In the genomic region with DNA sequence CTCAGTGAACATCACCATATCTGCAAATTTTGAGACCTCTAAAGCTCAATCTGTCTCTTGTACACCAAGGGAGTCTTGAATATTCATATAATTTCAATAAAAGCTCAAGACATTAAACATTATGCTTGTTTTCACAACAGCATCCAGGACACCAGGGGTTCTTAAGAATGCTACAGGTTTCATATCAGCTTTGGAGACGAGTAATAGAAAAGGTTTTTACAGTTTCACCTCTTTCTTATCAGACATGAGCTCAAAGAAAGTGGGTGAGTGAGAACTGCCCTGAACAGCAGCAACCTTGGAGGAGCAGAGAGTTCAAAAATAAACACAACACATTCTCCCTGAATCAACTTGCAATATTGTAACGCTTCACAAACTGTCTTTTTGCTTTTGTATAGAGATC, we compare ENCODE assay signal across 18 cellular contexts.
DNase-seq lines count a peak whose midpoint lies in the region; ATAC-seq, FAIRE-seq and TF ChIP-seq lines count a peak whose summit lies in the region.
"Had no signal": no experiment of that assay in that cellular context is flagged by ENCODE, and none has a peak within 500 bp of the region (broad histone marks: within the 10 kb centered on the region; RNA-seq: fewer than 3 reads in every experiment).

No MANE protein-coding gene starts in this region.

- no TSS peak for BruUV-seq in Caco-2 (replicated peaks; lab: Mats Ljungman, UMichigan)
- no TSS peak for BruUV-seq in PC-3 (replicated peaks; lab: Mats Ljungman, UMichigan)

- H3K9ac ChIP-seq in astrocyte (ENCODE audit: low read length) (no peak overlapping the region), PC-3 (ENCODE audit: low read length) (no peak overlapping the region)
- H3K9ac ChIP-seq: KMS-11 had no signal

- H3K36me3 Mint-ChIP-seq in Caco-2 (ENCODE audit: insufficient read depth, unreplicated experiment): no peaks in the 10 kb centered on the region
- H3K36me3 Mint-ChIP-seq in astrocyte (ENCODE audit: low read depth, unreplicated experiment): no peaks in the 10 kb centered on the region
- H3K36me3 Mint-ChIP-seq in progenitor cell of endocrine pancreas (ENCODE audit: insufficient read depth): no peaks in the 10 kb centered on the region

- H3K4me2 ChIP-seq in astrocyte (ENCODE audit: low read length) (no peak overlapping the region), PC-3 (ENCODE audit: low read length) (no peak overlapping the region)
- H3K4me2 ChIP-seq: KMS-11 had no signal

- H3K4me3 Mint-ChIP-seq in Caco-2 (ENCODE audit: unreplicated experiment) (peak overlapping the region; percentile 37), astrocyte (ENCODE audit: unreplicated experiment) (peak overlapping the region; percentile 4), progenitor cell of endocrine pancreas (ENCODE audit: low read depth) (peak overlapping the region; percentile 4)
- H3K4me3 Mint-ChIP-seq: activated CD8-positive, alpha-beta T cell treated with anti-CD3 and anti-CD28 coated beads, Interleukin-2, amount 10 ng/mL, durations not matched to agents 7 days and 5 days; CD4-positive, alpha-beta T cell had no signal

- intact Hi-C loops in Caco-2 (cut with micrococcal nuclease; ENCODE audit: unreplicated experiment): loop anchor here (10.0 kb wide), 1 partner anchor 323 kb away; no protein-coding TSS in a partner anchor
- intact Hi-C loops in PC-3 (cut with micrococcal nuclease): no loop called here

- no peaks in the 10 kb centered on the region for H3K27me3 ChIP-seq in Caco-2 (replicated peaks; ENCODE audit: control insufficient read depth, insufficient read depth, low read length)
- H3K27me3 ChIP-seq in astrocyte (ENCODE audit: insufficient read depth, low read length): no peaks in the 10 kb centered on the region
- no peaks in the 10 kb centered on the region for H3K27me3 ChIP-seq in PC-3 (ENCODE audit: low read length)
- H3K27me3 ChIP-seq: foreskin keratinocyte had no signal

- H3K4me3 ChIP-seq in Caco-2 (ENCODE audit: low read depth, low read length): no peak overlapping the region
- H3K4me3 ChIP-seq in astrocyte (ENCODE audit: insufficient read depth, low read depth, low read length): no peak overlapping the region
- H3K4me3 ChIP-seq in PC-3 (ENCODE audit: low read length): no peak overlapping the region

- H3K36me3 ChIP-seq in Caco-2 (ENCODE audit: control insufficient read depth, insufficient read depth, low read length) (no peaks in the 10 kb centered on the region), astrocyte (ENCODE audit: insufficient read depth, low read length) (no peaks in the 10 kb centered on the region), PC-3 (ENCODE audit: low read depth, low read length) (no peaks in the 10 kb centered on the region)

- H3K4me1 ChIP-seq in Caco-2: peaks cover 30% of the 10 kb centered on the region
- H3K4me1 ChIP-seq in astrocyte (ENCODE audit: insufficient read depth, low read length): no peaks in the 10 kb centered on the region
- no peaks in the 10 kb centered on the region for H3K4me1 ChIP-seq in PC-3 (ENCODE audit: insufficient read depth, low read length)
- H3K4me1 ChIP-seq: foreskin keratinocyte had no signal

- CTCF ChIA-PET in Caco-2 (lab: Charles Lee) (interaction anchor here (1.6 to 2.3 kb wide), 2 partner anchors 10 kb away, joined by 6 to 10 read pairs; no protein-coding TSS in a partner anchor), PC-3 (lab: Charles Lee) (no interaction called here)

- H3K27ac Mint-ChIP-seq in Caco-2 (ENCODE audit: unreplicated experiment) (peak overlapping the region; percentile 45), astrocyte (ENCODE audit: unreplicated experiment) (peak overlapping the region; percentile 18), progenitor cell of endocrine pancreas (peak overlapping the region; percentile 79)
- H3K27ac Mint-ChIP-seq: activated CD8-positive, alpha-beta T cell treated with anti-CD3 and anti-CD28 coated beads, Interleukin-2, amount 10 ng/mL, durations not matched to agents 7 days and 5 days; CD4-positive, alpha-beta T cell had no signal

- H4K20me1 ChIP-seq in astrocyte (ENCODE audit: insufficient read depth, low read length): no peaks in the 10 kb centered on the region
- H4K20me1 ChIP-seq in PC-3 (ENCODE audit: low read length): no peaks in the 10 kb centered on the region

- H3K79me2 ChIP-seq in astrocyte (ENCODE audit: insufficient read depth, low read length) (no peaks in the 10 kb centered on the region), PC-3 (ENCODE audit: low read length) (no peaks in the 10 kb centered on the region)

- POLR2A ChIA-PET in Caco-2 (lab: Charles Lee) (no interaction called here), PC-3 (lab: Charles Lee; ENCODE audit: unreplicated experiment) (no interaction called here)

- no peaks in the 10 kb centered on the region for H3K9me2 ChIP-seq in PC-3 (replicated peaks; ENCODE audit: low read length)

- ATAC-seq in GM19467 (IDR thresholded peaks at IDR 0.05; ENCODE audit: unreplicated experiment) (no peak), PC-3 (no peak)
- ATAC-seq: activated CD8-positive, alpha-beta T cell treated with anti-CD3 and anti-CD28 coated beads, Interleukin-2, amount 10 ng/mL, durations not matched to agents 7 days and 5 days; foreskin keratinocyte had no signal

- DNase-seq in Caco-2: no peak
- DNase-seq in astrocyte (ENCODE audit: low read depth): no peak
- DNase-seq in iris pigment epithelial cell (ENCODE audit: low read depth): peak; percentile 41
- no peak for DNase-seq in progenitor cell of endocrine pancreas (ENCODE audit: low spot score, unreplicated experiment)
- no peak for DNase-seq in NCI-H1930 (lab: John Stamatoyannopoulos, UW)
- no peak for DNase-seq in PC-3
- no peak for DNase-seq in GM10266 (ENCODE audit: extremely low spot score)
- DNase-seq: ACHN; activated CD8-positive, alpha-beta T cell treated with anti-CD3 and anti-CD28 coated beads, Interleukin-2, amount 10 ng/mL, durations not matched to agents 7 days and 5 days; CD4-positive, alpha-beta T cell; DND-41; foreskin keratinocyte; mammary epithelial cell; NCI-H1105; stimulated activated naive CD4-positive, alpha-beta T cell treated with Interleukin-2 at 50 U/mL for 16 hours had no signal

- no peak for TF ChIP-seq CTCF in Caco-2 (IDR thresholded peaks at IDR 0.05; ENCODE audit: insufficient read depth in 1 of 2, low read depth in 1 of 2, low read length in 1 of 2, severe bottlenecking in 1 of 2, unreplicated experiment in 1 of 2)
- TF ChIP-seq CTCF in astrocyte (IDR thresholded peaks at IDR 0.05; ENCODE audit: insufficient read depth, low read depth, low read length): no peak
- no peak for TF ChIP-seq CTCF in progenitor cell of endocrine pancreas (IDR thresholded peaks at IDR 0.05; ENCODE audit: unreplicated experiment)
- TF ChIP-seq CTCF in PC-3 (conservative IDR thresholded peaks at IDR 0.05; ENCODE audit: low read depth, low read length): no peak
- TF ChIP-seq CTCF in GM10266 (IDR thresholded peaks at IDR 0.05; ENCODE audit: control insufficient read depth, insufficient read depth, low read depth, missing control alignments): no peak

- FAIRE-seq in astrocyte (lab: Jason Lieb, UNC): no peak

- H3K27me3 Mint-ChIP-seq in Caco-2 (ENCODE audit: insufficient read depth, unreplicated experiment) (no peaks in the 10 kb centered on the region), astrocyte (ENCODE audit: low read depth, unreplicated experiment) (no peaks in the 10 kb centered on the region), progenitor cell of endocrine pancreas (no peaks in the 10 kb centered on the region)

- no peak overlapping the region for H3K27ac ChIP-seq in astrocyte (ENCODE audit: low read depth, low read length)
- no peak overlapping the region for H3K27ac ChIP-seq in PC-3 (ENCODE audit: low read length)
- H3K27ac ChIP-seq: foreskin keratinocyte, KMS-11, RWPE1 had no signal

- H2AFZ ChIP-seq in astrocyte (ENCODE audit: low read depth, low read length) (no peak overlapping the region), PC-3 (ENCODE audit: low read length) (no peak overlapping the region)

- peaks cover 29% of the 10 kb centered on the region for H3K4me1 Mint-ChIP-seq in Caco-2 (ENCODE audit: low read depth, unreplicated experiment)
- H3K4me1 Mint-ChIP-seq in astrocyte (ENCODE audit: low read depth, unreplicated experiment): peaks cover 17% of the 10 kb centered on the region
- peaks cover 40% of the 10 kb centered on the region for H3K4me1 Mint-ChIP-seq in progenitor cell of endocrine pancreas (ENCODE audit: low read depth)

- H3K9me3 Mint-ChIP-seq in Caco-2 (ENCODE audit: unreplicated experiment): no peaks in the 10 kb centered on the region
- no peaks in the 10 kb centered on the region for H3K9me3 Mint-ChIP-seq in astrocyte (ENCODE audit: unreplicated experiment)
- no peaks in the 10 kb centered on the region for H3K9me3 Mint-ChIP-seq in progenitor cell of endocrine pancreas (ENCODE audit: low read depth)
- H3K9me3 Mint-ChIP-seq: CD4-positive, alpha-beta T cell had no signal

- H3F3A ChIP-seq in PC-3 (ENCODE audit: low read length, unreplicated experiment): no peaks in the 10 kb centered on the region

- H3K9me3 ChIP-seq in Caco-2 (no peaks in the 10 kb centered on the region), astrocyte (ENCODE audit: insufficient read depth, low read depth, low read length) (no peaks in the 10 kb centered on the region), PC-3 (ENCODE audit: low read length) (no peaks in the 10 kb centered on the region)

Comparison
In these comparisons a context has a peak if more than half of its experiments do, and no peak if none do; other contexts are left out.
1. H3K27ac Mint-ChIP-seq: peak in every context shown above with its lines; median percentile 79 in progenitor cell of endocrine pancreas; 45 in Caco-2; 18 in astrocyte.